Comparison of ENCODE assay signal across 13 cellular contexts in genomic region chr1:246790364-246790763, GRCh38.
DNase-seq lines count a peak whose midpoint lies in the region; ATAC-seq and TF ChIP-seq lines count a peak whose summit lies in the region.
"Had no signal": no experiment of that assay in that cellular context is flagged by ENCODE, and none has a peak within 500 bp of the region (broad histone marks: within the 10 kb centered on the region; RNA-seq: fewer than 3 reads in every experiment).

No MANE protein-coding gene starts in this region.

- H3F3A ChIP-seq in GM23338 (replicated peaks; ENCODE audit: low read depth) = 0 out of 2 replicates have a peak, but pooled peaks cover 2% of the 10 kb centered on the region

- no peak for TF ChIP-seq POLR2A in esophagus squamous epithelium (IDR thresholded peaks at IDR 0.05)

- H3K9me3 Mint-ChIP-seq in chondrocyte (ENCODE audit: low read depth) = no peaks in the 10 kb centered on the region
- peaks cover 14% of the 10 kb centered on the region for H3K9me3 Mint-ChIP-seq in GM23338
- H3K9me3 Mint-ChIP-seq: CD4-positive, alpha-beta T cell had no signal

- WGBS in esophagus squamous epithelium, 2 donors = 93 to 94% methylated on average over 3 to 6 of the region's 7 CpGs

- H3K4me3 Mint-ChIP-seq in chondrocyte (ENCODE audit: unreplicated experiment) = no peak overlapping the region
- no peak overlapping the region for H3K4me3 Mint-ChIP-seq in GM23338
- H3K4me3 Mint-ChIP-seq: CD4-positive, alpha-beta T cell had no signal

- peaks cover 1% of the 10 kb centered on the region for H3K4me1 ChIP-seq in osteoblast (ENCODE audit: insufficient read depth, low read length)
- H3K4me1 ChIP-seq in esophagus squamous epithelium = peaks cover 6 to 32% (median 15%) of the 10 kb centered on the region in 3 donors
- H3K4me1 ChIP-seq in GM23338 (ENCODE audit: insufficient read depth) = peaks cover 18% of the 10 kb centered on the region

- H3K4me3 ChIP-seq in osteoblast (ENCODE audit: insufficient read depth, low read length) = no peak overlapping the region
- no peak overlapping the region for H3K4me3 ChIP-seq in esophagus squamous epithelium
- H3K4me3 ChIP-seq in GM23338 = no peak overlapping the region

- no peak overlapping the region for H2AFZ ChIP-seq in osteoblast (ENCODE audit: low read length)
- no peak overlapping the region for H2AFZ ChIP-seq in GM23338

- H4K20me1 ChIP-seq in osteoblast (ENCODE audit: insufficient read depth, low read length) (peaks cover 3% of the 10 kb centered on the region), GM23338 (replicated peaks; ENCODE audit: insufficient read depth) (no peaks in the 10 kb centered on the region)

- intact Hi-C loops in esophagus squamous epithelium (cut with DNase I) = no loop called here

- TF ChIP-seq CTCF in GM10266 (IDR thresholded peaks at IDR 0.05; ENCODE audit: control insufficient read depth, insufficient read depth, low read depth, missing control alignments) (no peak), chondrocyte (IDR thresholded peaks at IDR 0.05) (no peak), osteoblast (IDR thresholded peaks at IDR 0.05; ENCODE audit: extremely low read depth, low read depth, low read length) (no peak), esophagus squamous epithelium (IDR thresholded peaks at IDR 0.05) (no peak), GM23338 (conservative IDR thresholded peaks at IDR 0.05; ENCODE audit: low read depth in 2 of 2) (no peak)

- H3K4me1 Mint-ChIP-seq in chondrocyte (ENCODE audit: low read depth) (peaks cover 23% of the 10 kb centered on the region), GM23338 (peaks cover 42% of the 10 kb centered on the region)

- H3K36me3 Mint-ChIP-seq in chondrocyte (ENCODE audit: low read depth) (no peaks in the 10 kb centered on the region), GM23338 (ENCODE audit: low read depth) (peaks cover 11% of the 10 kb centered on the region)

- no peaks in the 10 kb centered on the region for H3K9me3 ChIP-seq in osteoblast (ENCODE audit: low read depth, low read length)
- no peaks in the 10 kb centered on the region for H3K9me3 ChIP-seq in esophagus squamous epithelium

- H3K9me2 ChIP-seq in GM23338 (ENCODE audit: insufficient read depth) = no peaks in the 10 kb centered on the region

- H3K27me3 Mint-ChIP-seq in chondrocyte (ENCODE audit: low read depth) (no peaks in the 10 kb centered on the region), GM23338 (ENCODE audit: insufficient read depth, low read depth, poor library complexity) (peaks cover 35% of the 10 kb centered on the region)

- peak; percentile 59 for DNase-seq in activated effector memory CD4-positive, alpha-beta T cell treated with anti-CD3 and anti-CD28 coated beads, Interleukin-2, amount 50 U/mL, for 16 hours
- no peak for DNase-seq in activated effector memory CD4-positive, alpha-beta T cell treated with Interleukin-2 at 50 U/mL for 16 hours
- peak; percentile 32 for DNase-seq in GM10266 (ENCODE audit: extremely low spot score)
- peak; percentile 70 for DNase-seq in chondrocyte (ENCODE audit: low spot score)
- DNase-seq in osteoblast (ENCODE audit: insufficient read length, low spot score, missing footprints) = peak; percentile 66
- no peak for DNase-seq in esophagus squamous epithelium (lab: John Stamatoyannopoulos, UW)
- no peak for DNase-seq in RPMI8226
- DNase-seq in GM23338 (ENCODE audit: low spot score) = no peak
- DNase-seq: AML-193; C1 segment of cervical spinal cord; CD4-positive, alpha-beta T cell; DMS79 had no signal

- no peak for ATAC-seq in GM23338

- no peaks in the 10 kb centered on the region for H3K27me3 ChIP-seq in osteoblast (ENCODE audit: insufficient read depth, low read length)
- peaks cover 0 to 58% (median 0%) of the 10 kb centered on the region in 4 donors for H3K27me3 ChIP-seq in esophagus squamous epithelium
- H3K27me3 ChIP-seq in GM23338 (ENCODE audit: insufficient read depth) = no peaks in the 10 kb centered on the region

- no peak overlapping the region for H3K27ac Mint-ChIP-seq in chondrocyte (ENCODE audit: unreplicated experiment)
- H3K27ac Mint-ChIP-seq in GM23338 = no peak overlapping the region
- H3K27ac Mint-ChIP-seq: CD4-positive, alpha-beta T cell had no signal

- no peak overlapping the region for H3K27ac ChIP-seq in osteoblast (ENCODE audit: low read depth, low read length)
- no peak overlapping the region for H3K27ac ChIP-seq in esophagus squamous epithelium
- H3K27ac ChIP-seq in GM23338 (ENCODE audit: low read depth) = no peak overlapping the region
- H3K27ac ChIP-seq: 22Rv1 had no signal

- H3K36me3 ChIP-seq in osteoblast (ENCODE audit: insufficient read depth, low read length) (no peaks in the 10 kb centered on the region), esophagus squamous epithelium (no peaks in the 10 kb centered on the region), GM23338 (ENCODE audit: insufficient read depth) (no peaks in the 10 kb centered on the region)

- H3K4me2 ChIP-seq in osteoblast (ENCODE audit: insufficient read depth, low read length) = no peak overlapping the region
- no peak overlapping the region for H3K4me2 ChIP-seq in GM23338

- H3K79me2 ChIP-seq in osteoblast (ENCODE audit: insufficient read depth, low read length) = no peaks in the 10 kb centered on the region
- H3K79me2 ChIP-seq in GM23338 (replicated peaks; ENCODE audit: insufficient read depth) = no peaks in the 10 kb centered on the region

TF ChIP-seq in GM23338, 12 proteins besides CTCF, POLR2A, EP300 and RAD21 (continues in another document):
- TF ChIP-seq, protein P1, sequence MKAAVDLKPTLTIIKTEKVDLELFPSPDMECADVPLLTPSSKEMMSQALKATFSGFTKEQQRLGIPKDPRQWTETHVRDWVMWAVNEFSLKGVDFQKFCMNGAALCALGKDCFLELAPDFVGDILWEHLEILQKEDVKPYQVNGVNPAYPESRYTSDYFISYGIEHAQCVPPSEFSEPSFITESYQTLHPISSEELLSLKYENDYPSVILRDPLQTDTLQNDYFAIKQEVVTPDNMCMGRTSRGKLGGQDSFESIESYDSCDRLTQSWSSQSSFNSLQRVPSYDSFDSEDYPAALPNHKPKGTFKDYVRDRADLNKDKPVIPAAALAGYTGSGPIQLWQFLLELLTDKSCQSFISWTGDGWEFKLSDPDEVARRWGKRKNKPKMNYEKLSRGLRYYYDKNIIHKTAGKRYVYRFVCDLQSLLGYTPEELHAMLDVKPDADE (IDR thresholded peaks at IDR 0.05) = no peak
- TF ChIP-seq STAT1 (IDR thresholded peaks at IDR 0.05; ENCODE audit: unreplicated experiment) = no peak
- TF ChIP-seq JUNB (IDR thresholded peaks at IDR 0.05; ENCODE audit: unreplicated experiment) = no peak
- no peak for TF ChIP-seq ZNF114 (CRISPR knock-in tag; IDR thresholded peaks at IDR 0.05)
- TF ChIP-seq REST (IDR thresholded peaks at IDR 0.05; ENCODE audit: unreplicated experiment) = no peak
- no peak for TF ChIP-seq ZNF331 (CRISPR knock-in tag; IDR thresholded peaks at IDR 0.05; ENCODE audit: low read depth)

Comparison
In these comparisons a context has a peak if more than half of its experiments do, and no peak if none do; other contexts are left out.
1. DNase-seq: peak in activated effector memory CD4-positive, alpha-beta T cell treated with anti-CD3 and anti-CD28 coated beads, Interleukin-2, amount 50 U/mL, for 16 hours (single experiment), GM10266 (single experiment), chondrocyte (single experiment) and osteoblast (single experiment); none in activated effector memory CD4-positive, alpha-beta T cell treated with Interleukin-2 at 50 U/mL for 16 hours (single experiment), esophagus squamous epithelium (single experiment), RPMI8226 (single experiment) and GM23338 (single experiment).